ENCODE assay signal across 10 cellular contexts in genomic region chr7:45548917-45549316, GRCh38. TPM values are rescaled to one million over a fixed set of nuclear protein-coding genes. Genes with fewer than 3 reads are reported as not detected.
DNase-seq lines count a peak whose midpoint lies in the region; ATAC-seq, FAIRE-seq and TF ChIP-seq lines count a peak whose summit lies in the region.
"Not testable (repeated sequence)": the region's sequence is repeated elsewhere in the genome, so short reads cannot be mapped to it uniquely, and the experiment has no call there.
"Had no signal": no experiment of that assay in that cellular context is flagged by ENCODE, and none has a peak within 500 bp of the region (broad histone marks: within the 10 kb centered on the region; RNA-seq: fewer than 3 reads in every experiment).

No MANE protein-coding gene starts in this region.

- not testable (repeated sequence) for BruUV-seq in GM12878 (replicated peaks; lab: Mats Ljungman, UMichigan)

- TF ChIP-seq CTCF in GM12878 (IDR thresholded peaks at IDR 0.05 in 2 of 3, conservative IDR thresholded peaks at IDR 0.05 in 1 of 3; ENCODE audit: control insufficient read depth in 2 of 3, extremely low read depth in 1 of 3, insufficient read depth in 1 of 3, low read depth in 3 of 3, low read length in 3 of 3) = not testable (repeated sequence)

- not testable (repeated sequence) for H3K36me3 Mint-ChIP-seq in activated CD4-positive, alpha-beta memory T cell treated with anti-CD3 and anti-CD28 coated beads, Interleukin-2, amount 10 ng/mL, durations not matched to agents 7 days and 5 days (ENCODE audit: low read depth)

- H3K79me2 ChIP-seq in GM12878 (ENCODE audit: control insufficient read depth, insufficient read depth, low read length) = not testable (repeated sequence)

- H3K4me2 ChIP-seq in GM12878 (ENCODE audit: control insufficient read depth, insufficient read depth) = not testable (repeated sequence)

- H3K4me3 Mint-ChIP-seq in activated CD4-positive, alpha-beta memory T cell treated with anti-CD3 and anti-CD28 coated beads, Interleukin-2, amount 10 ng/mL, durations not matched to agents 7 days and 5 days = not testable (repeated sequence)

- peak overlapping the region; percentile 55 for H3K27ac Mint-ChIP-seq in activated CD4-positive, alpha-beta memory T cell treated with anti-CD3 and anti-CD28 coated beads, Interleukin-2, amount 10 ng/mL, durations not matched to agents 7 days and 5 days

- not testable (repeated sequence) for FAIRE-seq in GM12878 (lab: Jason Lieb, UNC)

- H3K4me1 Mint-ChIP-seq in activated CD4-positive, alpha-beta memory T cell treated with anti-CD3 and anti-CD28 coated beads, Interleukin-2, amount 10 ng/mL, durations not matched to agents 7 days and 5 days = not testable (repeated sequence)

- POLR2A ChIA-PET in activated CD4-positive, alpha-beta memory T cell treated with anti-CD3 and anti-CD28 coated beads, Interleukin-2, amount 10 ng/mL, durations not matched to agents 7 days and 5 days (lab: Charles Lee); GM12878 (lab: Charles Lee): not testable (repeated sequence)

- H3K9me3 Mint-ChIP-seq in activated CD4-positive, alpha-beta memory T cell treated with anti-CD3 and anti-CD28 coated beads, Interleukin-2, amount 10 ng/mL, durations not matched to agents 7 days and 5 days = peaks cover 12% of the 10 kb centered on the region

- not testable (repeated sequence) for H3K9me3 ChIP-seq in GM12878 (replicated peaks; ENCODE audit: control insufficient read depth, insufficient read depth, low read length)

- H3K27me3 ChIP-seq in GM12878 (replicated peaks in 1 of 2; ENCODE audit: control insufficient read depth in 2 of 2, insufficient read depth in 2 of 2, low read length in 1 of 2) = not testable (repeated sequence)

- H3K4me1 ChIP-seq in GM12878 (ENCODE audit: control insufficient read depth, insufficient read depth, low read length) = not testable (repeated sequence)

- H2AFZ ChIP-seq in GM12878 (ENCODE audit: control insufficient read depth, low read depth, low read length) = not testable (repeated sequence)

- SMC1A ChIA-PET in GM12878 (lab: Charles Lee; ENCODE audit: uncharacterized antibody, unreplicated experiment) = not testable (repeated sequence)

- not testable (repeated sequence) for TF ChIP-seq RAD21 in GM12878 (IDR thresholded peaks at IDR 0.05; ENCODE audit: insufficient read depth, low read depth, low read length)

- ATAC-seq in GM18502 (IDR thresholded peaks at IDR 0.05; ENCODE audit: poor library complexity, unreplicated experiment) (peak; percentile 67), GM19351 (IDR thresholded peaks at IDR 0.05; ENCODE audit: unreplicated experiment) (peak; percentile 60), HG02852 (IDR thresholded peaks at IDR 0.05; ENCODE audit: unreplicated experiment) (peak; percentile 59), HG03442 (IDR thresholded peaks at IDR 0.05; ENCODE audit: unreplicated experiment) (peak; percentile 69), GM12878 (peak; percentile 58), left ventricle myocardium superior (peak; percentile 47)

- H3K9ac ChIP-seq in GM12878 (ENCODE audit: control insufficient read depth, insufficient read depth, low read length) = not testable (repeated sequence)

- H3K36me3 ChIP-seq in GM12878 (ENCODE audit: control insufficient read depth in 2 of 2, insufficient read depth in 2 of 2, low read length in 1 of 2) = not testable (repeated sequence)

- H3K27ac ChIP-seq in GM12878 (ENCODE audit: control insufficient read depth, insufficient read depth) = not testable (repeated sequence)

- WGBS in GM12878 (ENCODE audit: insufficient coverage, insufficient replicate concordance, low lambda C conversion rate, missing lambda C conversion rate) = 0% methylated on average over 2 of the region's 2 CpGs

- CTCF ChIA-PET in activated CD4-positive, alpha-beta memory T cell treated with anti-CD3 and anti-CD28 coated beads, Interleukin-2, amount 10 ng/mL, durations not matched to agents 7 days and 5 days (lab: Charles Lee); GM12878 (lab: Yijun Ruan, JAX): not testable (repeated sequence)

- not testable (repeated sequence) for H3K27me3 Mint-ChIP-seq in activated CD4-positive, alpha-beta memory T cell treated with anti-CD3 and anti-CD28 coated beads, Interleukin-2, amount 10 ng/mL, durations not matched to agents 7 days and 5 days

- in situ Hi-C loops in GM12878 (cut with MboI) = not testable (repeated sequence)

- TF ChIP-seq POLR2A in GM12878 (IDR thresholded peaks at IDR 0.05; ENCODE audit: low read depth, low read length) = not testable (repeated sequence)

- H4K20me1 ChIP-seq in GM12878 (ENCODE audit: control insufficient read depth, insufficient read depth) = not testable (repeated sequence)

- RAD21 ChIA-PET in GM12878 (lab: Charles Lee; ENCODE audit: unreplicated experiment) = not testable (repeated sequence)

- H3K4me3 ChIP-seq in GM12878 = not testable (repeated sequence)

- TF ChIP-seq EP300 in GM12878 (IDR thresholded peaks at IDR 0.05; ENCODE audit: borderline replicate concordance in 1 of 2, control insufficient read depth in 1 of 2, low read depth in 2 of 2, low read length in 2 of 2) = not testable (repeated sequence)

- intact Hi-C loops in GM12878 (cut with micrococcal nuclease; ENCODE audit: unreplicated experiment); left ventricle myocardium superior (cut with micrococcal nuclease): not testable (repeated sequence)

- DNase-seq in activated CD4-positive, alpha-beta memory T cell treated with anti-CD3 and anti-CD28 coated beads, Interleukin-2, amount 10 ng/mL, durations not matched to agents 7 days and 5 days; GM12878 (ENCODE audit: low read depth, low spot score); left ventricle myocardium superior: not testable (repeated sequence)

TF ChIP-seq in GM12878, 131 proteins besides CTCF, POLR2A, EP300 and RAD21:
- peak; percentile 73 for TF ChIP-seq JUNB (IDR thresholded peaks at IDR 0.05)

RNA-seq across cellular contexts. Expression of gene ADCY1, which starts 25.3 kb away (rescaled TPM):
- 1 to 10 TPM; 3.9 to 4.3 TPM for total RNA-seq in activated CD4-positive, alpha-beta memory T cell treated with anti-CD3 and anti-CD28 coated beads, Interleukin-2, amount 10 ng/mL, durations not matched to agents 7 days and 5 days
- total RNA-seq in GM12878 (2013; cell fraction: nucleolus; rRNA removed) = not detected in 2 replicates
- total RNA-seq in GM12878 (2014; rRNA removed) = 0.54 and 0.56 TPM in 2 replicates
- total RNA-seq in GM12878 (2014; rRNA removed; fragmentation: Illumina TruSeq; extraction: Trizol) = 0.45 and 0.51 TPM in 2 replicates
- 1.3 and 1.4 TPM in 2 replicates for total RNA-seq in GM12878 (2021)
- 0.20 TPM for polyA plus RNA-seq in GM12878 (2011; ENCODE audit: low read depth)
- 0.03 TPM in 1 of 2 replicates, not detected in the other for polyA plus RNA-seq in GM12878 (2011; rRNA removed)
- 0.07 and 0.12 TPM in 2 replicates for polyA plus RNA-seq in GM12878 (2011; cell fraction: cytosol; rRNA removed)
- polyA plus RNA-seq in GM12878 (2011; cell fraction: nucleus; rRNA removed) = under 0.01 TPM in 1 of 2 replicates, not detected in the other
- 0.58 and 0.63 TPM in 2 replicates for polyA plus RNA-seq in GM12878 (2012)
- polyA plus RNA-seq in GM12878 (2014; fragmentation: Illumina TruSeq; extraction: Trizol) = 0.11 and 0.82 TPM in 2 replicates
- under 1 TPM; 0.13 to 0.15 TPM for polyA plus RNA-seq in GM12878 (2014; fragmentation: Nextera tagmentation; extraction: Ambion mirVana)
- 0.91 and 1.2 TPM in 2 replicates for polyA plus RNA-seq in GM12878 (2014; rRNA removed)
- polyA plus RNA-seq in GM12878 (2016; fragmentation: Nextera tagmentation; extraction: Ambion mirVana) = under 1 TPM; 0.13 to 0.20 TPM
- under 0.01 and 0.41 TPM in 2 replicates for polyA minus RNA-seq in GM12878 (2011; rRNA and poly(A)+ RNA removed)
- not detected in 2 replicates for polyA minus RNA-seq in GM12878 (2011; cell fraction: cytosol; rRNA and poly(A)+ RNA removed)
- polyA minus RNA-seq in GM12878 (2011; cell fraction: nucleus; rRNA and poly(A)+ RNA removed) = not detected in 2 replicates
- 8.9 TPM for total RNA-seq in left ventricle myocardium superior
- total RNA-seq: CD8-positive, alpha-beta T cell; PC-9 had no signal
- polyA plus RNA-seq: GM23248 had no signal
